In the genomic region with DNA sequence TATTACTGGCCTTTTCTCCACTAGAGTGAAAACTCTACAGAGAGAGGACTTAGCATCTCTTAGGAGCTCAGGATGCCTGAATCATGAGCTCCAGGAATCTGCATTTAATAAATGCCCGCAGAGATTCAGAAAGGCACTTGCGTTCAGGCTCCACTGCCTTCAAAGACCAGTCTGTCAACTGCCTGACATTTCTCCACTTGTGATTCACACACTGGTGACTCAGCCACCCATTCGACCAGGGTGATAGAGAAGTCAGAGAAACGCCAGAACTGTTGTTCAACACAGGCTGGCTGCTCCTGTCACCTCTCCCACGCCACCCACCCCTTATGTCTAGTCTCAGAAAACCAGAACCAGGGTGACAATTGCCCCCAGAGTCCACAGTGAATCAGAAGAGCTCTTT, we compare ENCODE assay signal across 8 cellular contexts. TPM values are rescaled to one million over a fixed set of nuclear protein-coding genes. Genes with fewer than 3 reads are reported as not detected.
A peak's percentile ranks its signal among the peaks of the same experiment; 100 is the strongest.
DNase-seq lines count a peak whose midpoint lies in the region; ATAC-seq lines count a peak whose summit lies in the region.

No MANE protein-coding gene starts in this region.

- H3K27ac Mint-ChIP-seq in activated naive CD4-positive, alpha-beta T cell treated with anti-CD3 and anti-CD28 coated beads, Interleukin-2, amount 10 ng/mL, durations not matched to agents 7 days and 5 days = no peak overlapping the region

- H3K9me3 Mint-ChIP-seq in activated naive CD4-positive, alpha-beta T cell treated with anti-CD3 and anti-CD28 coated beads, Interleukin-2, amount 10 ng/mL, durations not matched to agents 7 days and 5 days = peaks cover 3% of the 10 kb centered on the region

- CTCF ChIA-PET in activated naive CD4-positive, alpha-beta T cell treated with anti-CD3 and anti-CD28 coated beads, Interleukin-2, amount 10 ng/mL, durations not matched to agents 7 days and 5 days (lab: Charles Lee) = interaction anchor here (0.9 to 2.4 kb wide), 2 partner anchors 11 to 20 kb away, joined by 3 to 12 read pairs; no protein-coding TSS in a partner anchor

- no peaks in the 10 kb centered on the region for H3K36me3 Mint-ChIP-seq in activated naive CD4-positive, alpha-beta T cell treated with anti-CD3 and anti-CD28 coated beads, Interleukin-2, amount 10 ng/mL, durations not matched to agents 7 days and 5 days

- H3K27me3 Mint-ChIP-seq in activated naive CD4-positive, alpha-beta T cell treated with anti-CD3 and anti-CD28 coated beads, Interleukin-2, amount 10 ng/mL, durations not matched to agents 7 days and 5 days = peaks cover 1% of the 10 kb centered on the region

- no peak overlapping the region for H3K4me3 Mint-ChIP-seq in activated naive CD4-positive, alpha-beta T cell treated with anti-CD3 and anti-CD28 coated beads, Interleukin-2, amount 10 ng/mL, durations not matched to agents 7 days and 5 days

- peak; percentile 59 for DNase-seq in NCI-H69 (lab: John Stamatoyannopoulos, UW)
- DNase-seq in activated naive CD4-positive, alpha-beta T cell treated with anti-CD3 and anti-CD28 coated beads, Interleukin-2, amount 10 ng/mL, durations not matched to agents 7 days and 5 days = peak; percentile 43
- DNase-seq in left colon = no peak
- DNase-seq in stimulated activated CD8-positive, alpha-beta memory T cell treated with anti-CD3 and anti-CD28 coated beads, Interleukin-7, amount 100 ng/mL, for 4 hours (ENCODE audit: low read depth in 2 of 2) = peak; percentile 83 to 84

- intact Hi-C loops in left colon (cut with DNase I, micrococcal nuclease) = no loop called here

- ATAC-seq in GM19452 (IDR thresholded peaks at IDR 0.05; ENCODE audit: unreplicated experiment) = peak; percentile 82
- peak; percentile 15 for ATAC-seq in left colon
- no peak for ATAC-seq in HG03457 (IDR thresholded peaks at IDR 0.05; ENCODE audit: unreplicated experiment)
- ATAC-seq in GM21390 (IDR thresholded peaks at IDR 0.05; ENCODE audit: unreplicated experiment) = no peak
- ATAC-seq in HG02852 (IDR thresholded peaks at IDR 0.05; ENCODE audit: unreplicated experiment) = no peak

- peaks cover 40% of the 10 kb centered on the region for H3K4me1 Mint-ChIP-seq in activated naive CD4-positive, alpha-beta T cell treated with anti-CD3 and anti-CD28 coated beads, Interleukin-2, amount 10 ng/mL, durations not matched to agents 7 days and 5 days

RNA-seq across cellular contexts. Expression of a gene that starts 26.9 kb away (rescaled TPM):
- 10 to 100 TPM; 85.2 to 88.5 TPM for total RNA-seq in left colon

Comparison
In these comparisons a context has a peak if more than half of its experiments do, and no peak if none do; other contexts are left out.
1. ATAC-seq: peak in GM19452 (single experiment) and left colon (single experiment); none in HG03457 (single experiment), GM21390 (single experiment) and HG02852 (single experiment).
2. DNase-seq: peak in NCI-H69 (single experiment), activated naive CD4-positive, alpha-beta T cell treated with anti-CD3 and anti-CD28 coated beads, Interleukin-2, amount 10 ng/mL, durations not matched to agents 7 days and 5 days (single experiment) and stimulated activated CD8-positive, alpha-beta memory T cell treated with anti-CD3 and anti-CD28 coated beads, Interleukin-7, amount 100 ng/mL, for 4 hours (2 of 2); none in left colon (0 of 2).